In the genomic region with DNA sequence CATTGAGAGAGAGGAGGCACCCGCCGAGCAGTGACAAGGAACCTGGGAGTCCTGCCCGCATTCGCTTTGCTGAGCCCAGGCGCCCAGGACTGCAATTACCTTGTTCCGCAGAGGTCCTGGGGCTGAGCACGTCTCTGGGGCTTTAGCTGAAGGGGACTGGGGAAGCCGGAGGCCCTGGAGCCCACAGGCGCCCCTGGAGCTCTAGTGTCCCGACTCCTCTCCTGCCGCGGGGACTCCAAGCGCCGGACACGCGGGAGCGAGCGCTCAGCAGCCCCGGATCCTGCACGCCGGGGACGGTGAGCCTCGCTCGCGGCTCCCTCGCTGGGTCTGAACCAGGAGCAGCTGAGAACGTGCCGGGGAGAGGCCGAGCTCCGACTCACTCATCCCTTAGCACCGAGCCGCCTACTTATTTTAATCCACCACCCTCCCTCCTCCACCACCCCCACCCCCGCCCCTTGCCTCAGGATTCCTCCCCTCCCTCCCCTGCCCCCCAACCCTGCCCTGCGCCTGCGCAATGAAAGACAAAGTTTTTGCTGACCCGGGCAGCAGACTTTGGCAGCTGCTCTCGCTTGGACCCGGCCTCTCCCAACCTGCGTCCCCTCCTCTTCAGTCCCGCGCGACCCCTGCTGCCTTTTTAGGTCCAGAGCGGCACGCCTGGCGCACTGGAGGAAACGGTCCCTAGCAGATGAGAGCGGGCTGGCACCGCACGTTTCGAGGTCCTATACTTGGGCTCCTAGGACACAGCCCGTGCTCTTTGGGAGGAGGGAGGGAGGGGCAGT, we compare ENCODE assay signal across 1 cellular context.
A peak's percentile ranks its signal among the peaks of the same experiment; 100 is the strongest.
TF ChIP-seq lines count a peak whose summit lies in the region.

A gene (minus strand): TSS at position 382 of the 779 bp plus-strand sequence. CDS start 4,818 bp downstream, outside the sequence.

TF ChIP-seq in HepG2, 621 proteins besides CTCF, POLR2A, EP300 and RAD21 (continued from another document):
- TF ChIP-seq ARNT2 (CRISPR knock-in tag; IDR thresholded peaks at IDR 0.05; ENCODE audit: low read depth) = no peak
- TF ChIP-seq, protein P1, sequence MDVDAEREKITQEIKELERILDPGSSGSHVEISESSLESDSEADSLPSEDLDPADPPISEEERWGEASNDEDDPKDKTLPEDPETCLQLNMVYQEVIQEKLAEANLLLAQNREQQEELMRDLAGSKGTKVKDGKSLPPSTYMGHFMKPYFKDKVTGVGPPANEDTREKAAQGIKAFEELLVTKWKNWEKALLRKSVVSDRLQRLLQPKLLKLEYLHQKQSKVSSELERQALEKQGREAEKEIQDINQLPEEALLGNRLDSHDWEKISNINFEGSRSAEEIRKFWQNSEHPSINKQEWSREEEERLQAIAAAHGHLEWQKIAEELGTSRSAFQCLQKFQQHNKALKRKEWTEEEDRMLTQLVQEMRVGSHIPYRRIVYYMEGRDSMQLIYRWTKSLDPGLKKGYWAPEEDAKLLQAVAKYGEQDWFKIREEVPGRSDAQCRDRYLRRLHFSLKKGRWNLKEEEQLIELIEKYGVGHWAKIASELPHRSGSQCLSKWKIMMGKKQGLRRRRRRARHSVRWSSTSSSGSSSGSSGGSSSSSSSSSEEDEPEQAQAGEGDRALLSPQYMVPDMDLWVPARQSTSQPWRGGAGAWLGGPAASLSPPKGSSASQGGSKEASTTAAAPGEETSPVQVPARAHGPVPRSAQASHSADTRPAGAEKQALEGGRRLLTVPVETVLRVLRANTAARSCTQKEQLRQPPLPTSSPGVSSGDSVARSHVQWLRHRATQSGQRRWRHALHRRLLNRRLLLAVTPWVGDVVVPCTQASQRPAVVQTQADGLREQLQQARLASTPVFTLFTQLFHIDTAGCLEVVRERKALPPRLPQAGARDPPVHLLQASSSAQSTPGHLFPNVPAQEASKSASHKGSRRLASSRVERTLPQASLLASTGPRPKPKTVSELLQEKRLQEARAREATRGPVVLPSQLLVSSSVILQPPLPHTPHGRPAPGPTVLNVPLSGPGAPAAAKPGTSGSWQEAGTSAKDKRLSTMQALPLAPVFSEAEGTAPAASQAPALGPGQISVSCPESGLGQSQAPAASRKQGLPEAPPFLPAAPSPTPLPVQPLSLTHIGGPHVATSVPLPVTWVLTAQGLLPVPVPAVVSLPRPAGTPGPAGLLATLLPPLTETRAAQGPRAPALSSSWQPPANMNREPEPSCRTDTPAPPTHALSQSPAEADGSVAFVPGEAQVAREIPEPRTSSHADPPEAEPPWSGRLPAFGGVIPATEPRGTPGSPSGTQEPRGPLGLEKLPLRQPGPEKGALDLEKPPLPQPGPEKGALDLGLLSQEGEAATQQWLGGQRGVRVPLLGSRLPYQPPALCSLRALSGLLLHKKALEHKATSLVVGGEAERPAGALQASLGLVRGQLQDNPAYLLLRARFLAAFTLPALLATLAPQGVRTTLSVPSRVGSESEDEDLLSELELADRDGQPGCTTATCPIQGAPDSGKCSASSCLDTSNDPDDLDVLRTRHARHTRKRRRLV (CRISPR knock-in tag; IDR thresholded peaks at IDR 0.05) = no peak
- TF ChIP-seq, protein P2, sequence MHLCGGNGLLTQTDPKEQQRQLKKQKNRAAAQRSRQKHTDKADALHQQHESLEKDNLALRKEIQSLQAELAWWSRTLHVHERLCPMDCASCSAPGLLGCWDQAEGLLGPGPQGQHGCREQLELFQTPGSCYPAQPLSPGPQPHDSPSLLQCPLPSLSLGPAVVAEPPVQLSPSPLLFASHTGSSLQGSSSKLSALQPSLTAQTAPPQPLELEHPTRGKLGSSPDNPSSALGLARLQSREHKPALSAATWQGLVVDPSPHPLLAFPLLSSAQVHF (CRISPR knock-in tag; IDR thresholded peaks at IDR 0.05) = no peak
- TF ChIP-seq SRSF9 (IDR thresholded peaks at IDR 0.05; ENCODE audit: borderline replicate concordance, insufficient read depth, low read depth, low read length, poor library complexity, severe bottlenecking) = no peak
- no peak for TF ChIP-seq ZNF326 (CRISPR knock-in tag; IDR thresholded peaks at IDR 0.05; ENCODE audit: borderline replicate concordance)
- no peak for TF ChIP-seq PHB2 (IDR thresholded peaks at IDR 0.05; ENCODE audit: partially characterized antibody)
- TF ChIP-seq ZNF549 (CRISPR knock-in tag; IDR thresholded peaks at IDR 0.05) = 0 out of 2 replicates have a peak, but pooled peaks have one; percentile 49
- peak; percentile 64; the same call in 1 of the 2 replicates for TF ChIP-seq ZNF572 (CRISPR knock-in tag; IDR thresholded peaks at IDR 0.05)
- TF ChIP-seq, protein P3, sequence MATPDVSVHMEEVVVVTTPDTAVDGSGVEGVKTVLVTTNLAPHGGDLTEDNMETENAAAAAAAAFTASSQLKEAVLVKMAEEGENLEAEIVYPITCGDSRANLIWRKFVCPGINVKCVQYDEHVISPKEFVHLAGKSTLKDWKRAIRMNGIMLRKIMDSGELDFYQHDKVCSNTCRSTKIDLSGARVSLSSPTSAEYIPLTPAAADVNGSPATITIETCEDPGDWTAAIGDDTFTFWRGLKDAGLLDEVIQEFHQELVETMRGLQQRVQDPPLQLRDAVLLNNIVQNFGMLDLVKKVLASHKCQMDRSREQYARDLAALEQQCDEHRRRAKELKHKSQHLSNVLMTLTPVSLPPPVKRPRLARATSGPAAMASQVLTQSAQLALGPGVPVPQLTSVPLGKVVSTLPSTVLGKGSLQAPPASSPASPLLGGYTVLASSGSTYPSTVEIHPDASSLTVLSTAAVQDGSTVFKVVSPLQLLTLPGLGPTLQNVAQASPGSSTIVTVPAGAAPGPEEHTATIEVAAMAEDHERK (CRISPR knock-in tag; IDR thresholded peaks at IDR 0.05; ENCODE audit: low read depth) = no peak
- no peak for TF ChIP-seq ZNF451 (CRISPR knock-in tag; IDR thresholded peaks at IDR 0.05)
- no peak for TF ChIP-seq ZNF33B (CRISPR knock-in tag; IDR thresholded peaks at IDR 0.05)
- no peak for TF ChIP-seq ZIK1 (CRISPR knock-in tag; IDR thresholded peaks at IDR 0.05; ENCODE audit: borderline replicate concordance, low read depth)
TF ChIP-seq in HepG2: peak in this region for 102.
